In genomic region chr17:17826340-17826708, GRCh38 we compare ENCODE assay signal across 10 cellular contexts. TPM values are rescaled to one million over a fixed set of nuclear protein-coding genes. Genes with fewer than 3 reads are reported as not detected.
DNase-seq lines count a peak whose midpoint lies in the region; ATAC-seq, FAIRE-seq and TF ChIP-seq lines count a peak whose summit lies in the region.
"Had no signal": no experiment of that assay in that cellular context is flagged by ENCODE, and none has a peak within 500 bp of the region (broad histone marks: within the 10 kb centered on the region; RNA-seq: fewer than 3 reads in every experiment).

No MANE protein-coding gene starts in this region.

- H3K36me3 ChIP-seq in SK-N-MC (ENCODE audit: insufficient read depth, low read length) (no peaks in the 10 kb centered on the region; the same call in 1 of the 2 replicates), small intestine (ENCODE audit: control insufficient read depth in 2 of 2, insufficient read depth in 2 of 2, low read length in 2 of 2) (no peaks in the 10 kb centered on the region)
- H3K36me3 ChIP-seq: SJCRH30 had no signal

- no peak for ATAC-seq in GM19351 (IDR thresholded peaks at IDR 0.05; ENCODE audit: unreplicated experiment)
- no peak for ATAC-seq in HG02678 (IDR thresholded peaks at IDR 0.05; ENCODE audit: unreplicated experiment)

- TF ChIP-seq CTCF in endothelial cell (IDR thresholded peaks at IDR 0.05; ENCODE audit: unreplicated experiment) = no peak

- WGBS in small intestine, 3 donors = 76 to 92% (median 80%) methylated on average over 2 of the region's 2 CpGs

- peaks cover 12% of the 10 kb centered on the region for H3K36me3 Mint-ChIP-seq in endothelial cell (ENCODE audit: low read depth, unreplicated experiment)

- no peak overlapping the region for H3K27ac Mint-ChIP-seq in endothelial cell (ENCODE audit: unreplicated experiment)

- peak overlapping the region; percentile 58 for H3K4me3 Mint-ChIP-seq in endothelial cell (ENCODE audit: unreplicated experiment)
- H3K4me3 Mint-ChIP-seq: HFFc6 had no signal

- H3K27ac ChIP-seq in SK-N-MC = peak overlapping the region; percentile 82
- H3K27ac ChIP-seq in small intestine (ENCODE audit: low read depth in 1 of 2, low read length in 1 of 2) = peak overlapping the region; percentile 53 to 77
- H3K27ac ChIP-seq: SJCRH30 had no signal

- H3K27me3 Mint-ChIP-seq in endothelial cell (ENCODE audit: unreplicated experiment) = peaks cover 11% of the 10 kb centered on the region

- H3K4me1 Mint-ChIP-seq in endothelial cell (ENCODE audit: unreplicated experiment) = peaks cover 57% of the 10 kb centered on the region

- H3K9me3 ChIP-seq in SK-N-MC (ENCODE audit: low read depth, low read length) = no peaks in the 10 kb centered on the region
- no peaks in the 10 kb centered on the region for H3K9me3 ChIP-seq in small intestine (ENCODE audit: control insufficient read depth, low read depth)
- H3K9me3 ChIP-seq: SJCRH30 had no signal

- no peak overlapping the region for H3K4me3 ChIP-seq in SK-N-MC
- H3K4me3 ChIP-seq in small intestine (ENCODE audit: low read depth in 1 of 2, low read length in 2 of 2) = no peak overlapping the region
- H3K4me3 ChIP-seq: SJCRH30 had no signal

- no peaks in the 10 kb centered on the region for H3K9me3 Mint-ChIP-seq in endothelial cell (ENCODE audit: unreplicated experiment)
- H3K9me3 Mint-ChIP-seq: HFFc6 had no signal

- no peak overlapping the region for H3K9ac ChIP-seq in SK-N-MC (ENCODE audit: insufficient read length)

- FAIRE-seq in small intestine (lab: Jason Lieb, UNC) = no peak

- peaks cover 13 to 14% of the 10 kb centered on the region in 2 donors for H3K4me1 ChIP-seq in small intestine (ENCODE audit: control insufficient read depth in 2 of 2, insufficient read depth in 1 of 2, low read depth in 1 of 2, low read length in 1 of 2)

- DNase-seq in GDM1 (lab: John Stamatoyannopoulos, UW) (peak; percentile 27), SK-N-MC (ENCODE audit: low read depth, low spot score) (no peak), endothelial cell (ENCODE audit: low spot score) (no peak), small intestine (no peak), epidermal melanocyte (ENCODE audit: insufficient read length, low spot score) (no peak)
- no peak for DNase-seq in activated CD4-positive, CD25-positive, alpha-beta regulatory T cell treated with anti-CD3 and anti-CD28 coated beads, Interleukin-2, amount 50 U/mL, for 72 hours
- DNase-seq: HFFc6, SJCRH30 had no signal

- no peaks in the 10 kb centered on the region for H3K27me3 ChIP-seq in small intestine (ENCODE audit: control insufficient read depth in 2 of 2, insufficient read depth in 2 of 2, low read length in 2 of 2)
- H3K27me3 ChIP-seq: SJCRH30 had no signal

RNA-seq across cellular contexts. Expression of gene SREBF1, which starts 10.5 kb away (rescaled TPM):
- total RNA-seq in endothelial cell (ENCODE audit: unreplicated experiment) = 146 TPM
- polyA plus RNA-seq in small intestine = 100 to 1,000 TPM in 2 of 3 donors, 10 to 100 TPM in 1; 99.7 to 155 (median 111) TPM
